ENCODE assay signal across 1 cellular context in the genomic region with DNA sequence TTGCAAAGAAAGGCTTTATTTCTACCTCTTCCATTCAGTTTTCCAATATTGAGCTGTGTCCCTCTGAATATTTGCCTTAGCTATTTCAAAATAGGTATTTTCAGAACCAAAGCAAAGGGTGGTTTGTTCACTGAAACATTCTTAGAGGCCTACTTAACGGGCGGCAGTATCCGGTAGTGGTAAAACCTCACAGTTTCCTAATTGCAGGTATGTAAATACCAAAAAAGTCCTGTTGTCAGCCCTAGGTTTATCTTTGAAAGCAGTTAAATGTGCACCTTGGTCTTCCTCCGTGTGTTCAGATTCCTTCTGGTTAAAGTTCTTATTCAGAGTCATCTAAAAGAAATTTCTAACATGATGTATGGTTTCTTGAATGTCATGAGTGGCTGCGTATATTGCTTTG.
TF ChIP-seq lines count a peak whose summit lies in the region.

No MANE protein-coding gene starts in this region.

TF ChIP-seq in HepG2, 621 proteins besides CTCF, POLR2A, EP300 and RAD21 (continues in another document):
- TF ChIP-seq ZNF446 (CRISPR knock-in tag; IDR thresholded peaks at IDR 0.05): no peak
- TF ChIP-seq SRSF1 (optimal IDR thresholded peaks at IDR 0.05; ENCODE audit: low read depth, low read length): no peak
- no peak for TF ChIP-seq FOXA1 (IDR thresholded peaks at IDR 0.05)
- 0 out of 2 replicates have a peak, but pooled peaks have one; percentile 21 for TF ChIP-seq FOXA1 (CRISPR knock-in tag; IDR thresholded peaks at IDR 0.05)
- TF ChIP-seq, protein P1, sequence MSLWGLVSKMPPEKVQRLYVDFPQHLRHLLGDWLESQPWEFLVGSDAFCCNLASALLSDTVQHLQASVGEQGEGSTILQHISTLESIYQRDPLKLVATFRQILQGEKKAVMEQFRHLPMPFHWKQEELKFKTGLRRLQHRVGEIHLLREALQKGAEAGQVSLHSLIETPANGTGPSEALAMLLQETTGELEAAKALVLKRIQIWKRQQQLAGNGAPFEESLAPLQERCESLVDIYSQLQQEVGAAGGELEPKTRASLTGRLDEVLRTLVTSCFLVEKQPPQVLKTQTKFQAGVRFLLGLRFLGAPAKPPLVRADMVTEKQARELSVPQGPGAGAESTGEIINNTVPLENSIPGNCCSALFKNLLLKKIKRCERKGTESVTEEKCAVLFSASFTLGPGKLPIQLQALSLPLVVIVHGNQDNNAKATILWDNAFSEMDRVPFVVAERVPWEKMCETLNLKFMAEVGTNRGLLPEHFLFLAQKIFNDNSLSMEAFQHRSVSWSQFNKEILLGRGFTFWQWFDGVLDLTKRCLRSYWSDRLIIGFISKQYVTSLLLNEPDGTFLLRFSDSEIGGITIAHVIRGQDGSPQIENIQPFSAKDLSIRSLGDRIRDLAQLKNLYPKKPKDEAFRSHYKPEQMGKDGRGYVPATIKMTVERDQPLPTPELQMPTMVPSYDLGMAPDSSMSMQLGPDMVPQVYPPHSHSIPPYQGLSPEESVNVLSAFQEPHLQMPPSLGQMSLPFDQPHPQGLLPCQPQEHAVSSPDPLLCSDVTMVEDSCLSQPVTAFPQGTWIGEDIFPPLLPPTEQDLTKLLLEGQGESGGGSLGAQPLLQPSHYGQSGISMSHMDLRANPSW (CRISPR knock-in tag; IDR thresholded peaks at IDR 0.05; ENCODE audit: borderline replicate concordance): no peak
- peak; percentile 41; the same call in 1 of the 2 replicates for TF ChIP-seq TCF7 (IDR thresholded peaks at IDR 0.05; ENCODE audit: low read depth)
- peak; percentile 40; the same call in 1 of the 2 replicates for TF ChIP-seq FOXJ3 (CRISPR knock-in tag; IDR thresholded peaks at IDR 0.05; ENCODE audit: borderline replicate concordance)
- no peak for TF ChIP-seq RARG (CRISPR knock-in tag; IDR thresholded peaks at IDR 0.05; ENCODE audit: low read depth)
- peak; percentile 23 for TF ChIP-seq TEAD3 (CRISPR knock-in tag; optimal IDR thresholded peaks at IDR 0.05; ENCODE audit: borderline replicate concordance)
- TF ChIP-seq FOXA3 (CRISPR knock-in tag; IDR thresholded peaks at IDR 0.05): 0 out of 2 replicates have a peak, but pooled peaks have one; percentile 8
- peak; percentile 34 for TF ChIP-seq ZEB1 (IDR thresholded peaks at IDR 0.05; ENCODE audit: insufficient replicate concordance, low read depth)
- peak; percentile 23; the same call in 1 of the 2 replicates for TF ChIP-seq ZNF331 (CRISPR knock-in tag; IDR thresholded peaks at IDR 0.05)
- TF ChIP-seq KAT2B (IDR thresholded peaks at IDR 0.05; ENCODE audit: borderline replicate concordance, low read depth, low read length): no peak
- TF ChIP-seq ZNF512 (CRISPR knock-in tag; IDR thresholded peaks at IDR 0.05): no peak
- TF ChIP-seq, protein P2, sequence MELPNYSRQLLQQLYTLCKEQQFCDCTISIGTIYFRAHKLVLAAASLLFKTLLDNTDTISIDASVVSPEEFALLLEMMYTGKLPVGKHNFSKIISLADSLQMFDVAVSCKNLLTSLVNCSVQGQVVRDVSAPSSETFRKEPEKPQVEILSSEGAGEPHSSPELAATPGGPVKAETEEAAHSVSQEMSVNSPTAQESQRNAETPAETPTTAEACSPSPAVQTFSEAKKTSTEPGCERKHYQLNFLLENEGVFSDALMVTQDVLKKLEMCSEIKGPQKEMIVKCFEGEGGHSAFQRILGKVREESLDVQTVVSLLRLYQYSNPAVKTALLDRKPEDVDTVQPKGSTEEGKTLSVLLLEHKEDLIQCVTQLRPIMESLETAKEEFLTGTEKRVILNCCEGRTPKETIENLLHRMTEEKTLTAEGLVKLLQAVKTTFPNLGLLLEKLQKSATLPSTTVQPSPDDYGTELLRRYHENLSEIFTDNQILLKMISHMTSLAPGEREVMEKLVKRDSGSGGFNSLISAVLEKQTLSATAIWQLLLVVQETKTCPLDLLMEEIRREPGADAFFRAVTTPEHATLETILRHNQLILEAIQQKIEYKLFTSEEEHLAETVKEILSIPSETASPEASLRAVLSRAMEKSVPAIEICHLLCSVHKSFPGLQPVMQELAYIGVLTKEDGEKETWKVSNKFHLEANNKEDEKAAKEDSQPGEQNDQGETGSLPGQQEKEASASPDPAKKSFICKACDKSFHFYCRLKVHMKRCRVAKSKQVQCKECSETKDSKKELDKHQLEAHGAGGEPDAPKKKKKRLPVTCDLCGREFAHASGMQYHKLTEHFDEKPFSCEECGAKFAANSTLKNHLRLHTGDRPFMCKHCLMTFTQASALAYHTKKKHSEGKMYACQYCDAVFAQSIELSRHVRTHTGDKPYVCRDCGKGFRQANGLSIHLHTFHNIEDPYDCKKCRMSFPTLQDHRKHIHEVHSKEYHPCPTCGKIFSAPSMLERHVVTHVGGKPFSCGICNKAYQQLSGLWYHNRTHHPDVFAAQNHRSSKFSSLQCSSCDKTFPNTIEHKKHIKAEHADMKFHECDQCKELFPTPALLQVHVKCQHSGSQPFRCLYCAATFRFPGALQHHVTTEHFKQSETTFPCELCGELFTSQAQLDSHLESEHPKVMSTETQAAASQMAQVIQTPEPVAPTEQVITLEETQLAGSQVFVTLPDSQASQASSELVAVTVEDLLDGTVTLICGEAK (IDR thresholded peaks at IDR 0.05): no peak
- TF ChIP-seq, protein P2 (CRISPR knock-in tag; IDR thresholded peaks at IDR 0.05): no peak
- TF ChIP-seq NFIC (IDR thresholded peaks at IDR 0.05; ENCODE audit: low read length): peak; percentile 26; the same call in 1 of the 2 replicates
- TF ChIP-seq ZNF792 (CRISPR knock-in tag; IDR thresholded peaks at IDR 0.05): no peak
- TF ChIP-seq GTF2F1 (IDR thresholded peaks at IDR 0.05; ENCODE audit: low read length): no peak
- no peak for TF ChIP-seq HMG20A (CRISPR knock-in tag; IDR thresholded peaks at IDR 0.05; ENCODE audit: borderline replicate concordance)
- TF ChIP-seq CEBPG (CRISPR knock-in tag; IDR thresholded peaks at IDR 0.05): no peak
- TF ChIP-seq ZNF501 (CRISPR knock-in tag; IDR thresholded peaks at IDR 0.05): no peak
- peak; percentile 55 for TF ChIP-seq HNF4G (IDR thresholded peaks at IDR 0.05; ENCODE audit: borderline replicate concordance, low read depth, low read length)
- no peak for TF ChIP-seq HNF4G (CRISPR knock-in tag; IDR thresholded peaks at IDR 0.05; ENCODE audit: borderline replicate concordance, low read depth)
- TF ChIP-seq PBX2 (CRISPR knock-in tag; IDR thresholded peaks at IDR 0.05): no peak
- TF ChIP-seq CSRNP1 (CRISPR knock-in tag; IDR thresholded peaks at IDR 0.05): no peak
- TF ChIP-seq KLF15 (CRISPR knock-in tag; IDR thresholded peaks at IDR 0.05; ENCODE audit: borderline replicate concordance): no peak
- no peak for TF ChIP-seq NFRKB (IDR thresholded peaks at IDR 0.05)
- no peak for TF ChIP-seq ZNF280B (CRISPR knock-in tag; IDR thresholded peaks at IDR 0.05; ENCODE audit: borderline replicate concordance)
- TF ChIP-seq RBM22 (optimal IDR thresholded peaks at IDR 0.05; ENCODE audit: low read length): peak; percentile 85
- no peak for TF ChIP-seq RARA (CRISPR knock-in tag; IDR thresholded peaks at IDR 0.05)
- TF ChIP-seq CREM (IDR thresholded peaks at IDR 0.05): peak; percentile 55
- no peak for TF ChIP-seq CREM (CRISPR knock-in tag; IDR thresholded peaks at IDR 0.05)
- peak; percentile 30; the same call in 1 of the 2 replicates for TF ChIP-seq HNF4A (CRISPR knock-in tag; IDR thresholded peaks at IDR 0.05)
- no peak for TF ChIP-seq NCOR1 (IDR thresholded peaks at IDR 0.05; ENCODE audit: borderline replicate concordance, low read length)
- peak; percentile 48; the same call in 1 of the 2 replicates for TF ChIP-seq MBD4 (IDR thresholded peaks at IDR 0.05; ENCODE audit: borderline replicate concordance, low read length)
- TF ChIP-seq IKZF5 (CRISPR knock-in tag; IDR thresholded peaks at IDR 0.05): no peak
- no peak for TF ChIP-seq ZNF333 (CRISPR knock-in tag; IDR thresholded peaks at IDR 0.05; ENCODE audit: borderline replicate concordance)
- TF ChIP-seq ISL2 (CRISPR knock-in tag; IDR thresholded peaks at IDR 0.05): 0 out of 2 replicates have a peak, but pooled peaks have one; percentile 54
- peak; percentile 34; the same call in 1 of the 2 replicates for TF ChIP-seq ETV5 (CRISPR knock-in tag; IDR thresholded peaks at IDR 0.05; ENCODE audit: borderline replicate concordance)
- TF ChIP-seq ZNF841 (CRISPR knock-in tag; IDR thresholded peaks at IDR 0.05; ENCODE audit: borderline replicate concordance): no peak
- TF ChIP-seq ZFP1 (CRISPR knock-in tag; IDR thresholded peaks at IDR 0.05): no peak
- TF ChIP-seq ZNF451 (CRISPR knock-in tag; IDR thresholded peaks at IDR 0.05): no peak
- no peak for TF ChIP-seq MAFK (conservative IDR thresholded peaks at IDR 0.05 in 1 of 2, IDR thresholded peaks at IDR 0.05 in 1 of 2; ENCODE audit: low read length in 2 of 2)
- TF ChIP-seq THAP11 (CRISPR knock-in tag; IDR thresholded peaks at IDR 0.05): no peak
